ENCODE assay signal across 8 cellular contexts in the genomic region with DNA sequence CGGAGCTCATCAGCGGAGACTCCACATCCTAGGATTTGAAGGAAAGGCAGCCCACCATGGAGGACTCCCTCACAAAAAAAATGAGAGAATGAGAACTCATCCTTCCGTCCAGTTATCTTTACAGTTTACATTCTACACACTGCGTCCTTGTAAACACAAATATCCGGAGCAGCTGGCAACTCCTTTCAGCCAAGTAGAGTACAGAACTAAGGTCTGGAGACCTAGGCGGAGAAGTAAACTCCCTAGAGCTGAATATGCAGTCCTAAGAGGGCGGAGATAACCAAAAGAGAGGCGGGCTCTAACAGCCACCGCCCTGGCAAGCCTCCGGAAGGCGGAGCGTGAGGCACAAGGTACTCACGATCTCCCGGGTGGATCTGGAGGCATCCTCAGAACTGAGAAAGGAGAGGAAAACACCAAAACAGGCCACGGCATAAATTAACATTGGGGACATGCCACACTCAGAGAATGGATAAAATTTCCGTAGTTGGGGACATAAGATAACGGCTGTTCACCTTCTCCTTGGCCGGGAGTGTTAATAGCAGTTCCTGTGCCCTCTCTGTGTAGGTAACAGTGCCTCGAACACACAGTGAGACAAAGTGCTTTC. TPM values are rescaled to one million over a fixed set of nuclear protein-coding genes. Genes with fewer than 3 reads are reported as not detected.
DNase-seq lines count a peak whose midpoint lies in the region; ATAC-seq and TF ChIP-seq lines count a peak whose summit lies in the region.

No MANE protein-coding gene starts in this region.

- ATAC-seq in heart right ventricle = peak in 6 of 8 donors; percentile 8 to 46 (median 30)
- ATAC-seq in upper lobe of right lung = no peak
- no peak for ATAC-seq in GM18519 (IDR thresholded peaks at IDR 0.05; ENCODE audit: low FRiP score, unreplicated experiment)

- H3K27me3 ChIP-seq in adipocyte (replicated peaks; ENCODE audit: control insufficient read depth, insufficient read depth, low read length) = no peaks in the 10 kb centered on the region
- H3K27me3 ChIP-seq in heart right ventricle = no peaks in the 10 kb centered on the region
- H3K27me3 ChIP-seq in upper lobe of right lung = no peaks in the 10 kb centered on the region

- H3K4me1 ChIP-seq in adipocyte (ENCODE audit: control insufficient read depth, insufficient read depth, low read length) (peaks cover 34% of the 10 kb centered on the region), heart right ventricle (peaks cover 0 to 56% (median 31%) of the 10 kb centered on the region in 9 donors), upper lobe of right lung (peaks cover 26% of the 10 kb centered on the region)

- TF ChIP-seq CTCF in heart right ventricle (IDR thresholded peaks at IDR 0.05) = no peak
- TF ChIP-seq CTCF in upper lobe of right lung (IDR thresholded peaks at IDR 0.05) = no peak

- 0% methylated on average over 19 of the region's 19 CpGs for WGBS in heart right ventricle, 2 donors

- intact Hi-C loops in heart right ventricle (cut with DNase I) (loop anchor here in 5 of 10 donors (2.0 to 10.0 kb wide), 5 partner anchors 80 to 194 kb away; a partner anchor contains a TSS), posterior vena cava (cut with DNase I) (no loop called here), upper lobe of right lung (cut with DNase I) (no loop called here)

- H3K36me3 ChIP-seq in adipocyte (ENCODE audit: control insufficient read depth, insufficient read depth, low read length, severe bottlenecking) (no peaks in the 10 kb centered on the region), heart right ventricle (peaks cover 0 to 5% (median 0%) of the 10 kb centered on the region in 9 donors), upper lobe of right lung (no peaks in the 10 kb centered on the region)

- DNase-seq in GDM1 (lab: John Stamatoyannopoulos, UW) = peak; percentile 58
- peak; percentile 51 for DNase-seq in NCI-H1105 (lab: John Stamatoyannopoulos, UW)
- DNase-seq in SW480 (ENCODE audit: low spot score) = peak; percentile 83
- DNase-seq in adipocyte (ENCODE audit: low read depth) = peak; percentile 91
- peak; percentile 85 to 88 for DNase-seq in heart right ventricle
- peak; percentile 94 for DNase-seq in posterior vena cava (ENCODE audit: low spot score)
- DNase-seq in upper lobe of right lung = peak; percentile 91

- H3K4me3 ChIP-seq in adipocyte (ENCODE audit: low read length) (peak overlapping the region; percentile 84), heart right ventricle (peak overlapping the region; percentile 42 to 97 (median 82)), upper lobe of right lung (peak overlapping the region; percentile 94)

- peak overlapping the region; percentile 86 to 99 (median 97) for H3K27ac ChIP-seq in heart right ventricle
- H3K27ac ChIP-seq in upper lobe of right lung = peak overlapping the region; percentile 92

- H3K9me3 ChIP-seq in adipocyte (ENCODE audit: control insufficient read depth, low read length) (no peaks in the 10 kb centered on the region), heart right ventricle (no peaks in the 10 kb centered on the region), upper lobe of right lung (no peaks in the 10 kb centered on the region)

- H3K9ac ChIP-seq in adipocyte (ENCODE audit: low read length) = peak overlapping the region; percentile 87

RNA-seq across cellular contexts. Expression of a gene that starts 1.0 kb away (rescaled TPM):
- total RNA-seq in heart right ventricle (10 to 100 TPM; 24.9 to 41.8 (median 29.9) TPM), posterior vena cava (10 to 100 TPM; 47.8 to 47.9 TPM), upper lobe of right lung (56.0 TPM)
- 1 to 10 TPM; 7.9 to 8.2 TPM for polyA plus RNA-seq in heart right ventricle

Comparison
In these comparisons a context has a peak if more than half of its experiments do, and no peak if none do; other contexts are left out.
1. ATAC-seq: peak in heart right ventricle (6 of 8); none in upper lobe of right lung (single experiment) and GM18519 (single experiment).
2. Peak in every context shown above with its lines, with median percentiles within 50 percentile points of each other: DNase-seq and H3K4me3 ChIP-seq.